In genomic region chr20:63963348-63963741, GRCh38 we compare ENCODE assay signal across 23 cellular contexts. TPM values are rescaled to one million over a fixed set of nuclear protein-coding genes. Genes with fewer than 3 reads are reported as not detected.
A peak's percentile ranks its signal among the peaks of the same experiment; 100 is the strongest.
DNase-seq lines count a peak whose midpoint lies in the region; ATAC-seq and TF ChIP-seq lines count a peak whose summit lies in the region.
"Had no signal": no experiment of that assay in that cellular context is flagged by ENCODE, and none has a peak within 500 bp of the region (broad histone marks: within the 10 kb centered on the region; RNA-seq: fewer than 3 reads in every experiment).

No MANE protein-coding gene starts in this region.

- no peak overlapping the region for H3K27ac Mint-ChIP-seq in stimulated activated naive CD8-positive, alpha-beta T cell treated with anti-CD3 and anti-CD28 coated beads, Interleukin-15, amount 100 ng/mL, for 72 hours
- H3K27ac Mint-ChIP-seq: HFFc6, IgD-negative memory B cell had no signal

- in situ Hi-C loops in GM13977 (cut with MboI; ENCODE audit: low pct_unique_long_range_greater_than_20kb, low sequenced_read_pairs, unreplicated experiment), result no loop called here

- no peaks in the 10 kb centered on the region for H3K9me3 ChIP-seq in mucosa of descending colon

- peaks cover 14% of the 10 kb centered on the region for H3K4me1 Mint-ChIP-seq in stimulated activated naive CD8-positive, alpha-beta T cell treated with anti-CD3 and anti-CD28 coated beads, Interleukin-15, amount 100 ng/mL, for 72 hours

- intact Hi-C loops in mucosa of descending colon (cut with DNase I, micrococcal nuclease), result no loop called here

- no peaks in the 10 kb centered on the region for H3K4me1 ChIP-seq in mucosa of descending colon (ENCODE audit: low read depth)

- peaks cover 0 to 6% of the 10 kb centered on the region in 2 donors for H3K9me3 Mint-ChIP-seq in stimulated activated naive CD8-positive, alpha-beta T cell treated with anti-CD3 and anti-CD28 coated beads, Interleukin-15, amount 100 ng/mL, for 72 hours
- H3K9me3 Mint-ChIP-seq: HFFc6 had no signal

- no peak for TF ChIP-seq CTCF in mucosa of descending colon (IDR thresholded peaks at IDR 0.05)
- no peak for TF ChIP-seq CTCF in GM13977 (IDR thresholded peaks at IDR 0.05; ENCODE audit: extremely low read depth, insufficient read depth, missing control alignments)

- no peaks in the 10 kb centered on the region for H3K36me3 ChIP-seq in mucosa of descending colon (ENCODE audit: low read depth)

- DNase-seq in stimulated activated naive CD8-positive, alpha-beta T cell treated with anti-CD3 and anti-CD28 coated beads, Interleukin-15, amount 100 ng/mL, for 72 hours, result no peak
- no peak for DNase-seq in stimulated activated naive CD8-positive, alpha-beta T cell treated with anti-CD3 and anti-CD28 coated beads, Interleukin-15, Interleukin-2, amounts not matched to agents 100 U/mL and 50 U/mL, for 24 hours
- DNase-seq in mucosa of descending colon, result peak in 2 of 3 donors; percentile 31 to 52
- no peak for DNase-seq in NCI-H524 (lab: John Stamatoyannopoulos, UW)
- DNase-seq in GM13977 (ENCODE audit: low spot score), result no peak
- DNase-seq in RPMI8226, result no peak
- DNase-seq: COR-L47, DMS79, H7, HFFc6, Karpas-422, MV-4-11, NCI-H1694, NCI-H2081 treated with DMSO at 0.1 percent for 48 hours, NCI-H2171 treated with DMSO at 0.1 percent for 48 hours, NCI-H526, Peyer's patch, SHP77 treated with DMSO at 0.1 percent for 48 hours had no signal

- H3K4me3 ChIP-seq in mucosa of descending colon, result no peak overlapping the region
- H3K4me3 ChIP-seq: GM12878, Peyer's patch, SK-N-MC had no signal

- ATAC-seq in stimulated activated naive CD8-positive, alpha-beta T cell treated with anti-CD3 and anti-CD28 coated beads, Interleukin-15, amount 100 ng/mL, for 72 hours, result peak; percentile 15
- ATAC-seq in stimulated activated naive CD8-positive, alpha-beta T cell treated with anti-CD3 and anti-CD28 coated beads, Interleukin-15, Interleukin-2, amounts not matched to agents 100 U/mL and 50 U/mL, for 24 hours, result no peak
- ATAC-seq in esophagus mucosa, result peak; percentile 4
- ATAC-seq in mucosa of descending colon, result no peak
- ATAC-seq: GM12878 had no signal

- no peak overlapping the region for H3K4me3 Mint-ChIP-seq in stimulated activated naive CD8-positive, alpha-beta T cell treated with anti-CD3 and anti-CD28 coated beads, Interleukin-15, amount 100 ng/mL, for 72 hours
- H3K4me3 Mint-ChIP-seq: CD4-positive, CD25-positive, alpha-beta regulatory T cell; HFFc6 had no signal

- H3K27me3 Mint-ChIP-seq in stimulated activated naive CD8-positive, alpha-beta T cell treated with anti-CD3 and anti-CD28 coated beads, Interleukin-15, amount 100 ng/mL, for 72 hours, result no peaks in the 10 kb centered on the region
- H3K27me3 Mint-ChIP-seq: CD4-positive, CD25-positive, alpha-beta regulatory T cell; IgD-negative memory B cell had no signal

RNA-seq across cellular contexts. Expression of gene ZNF512B, which starts 6.4 kb away (rescaled TPM):
- total RNA-seq in esophagus mucosa (13.9 TPM), mucosa of descending colon (10 to 100 TPM in 1 of 3 donors, 1 to 10 TPM in 2; 1.8 to 14.7 (median 3.9) TPM)

RNA-seq across cellular contexts. Expression of gene UCKL1, which starts 7.1 kb away (rescaled TPM):
- total RNA-seq in esophagus mucosa (25.1 TPM), mucosa of descending colon (10 to 100 TPM; 37.4 to 57.8 (median 43.6) TPM)

RNA-seq across cellular contexts. Expression of gene SAMD10, which starts 16.1 kb away (rescaled TPM):
- total RNA-seq in esophagus mucosa (5.7 TPM), mucosa of descending colon (1 to 10 TPM; 3.8 to 7.9 (median 5.6) TPM)

RNA-seq across cellular contexts. Expression of gene PRPF6, which starts 17.6 kb away (rescaled TPM):
- total RNA-seq in esophagus mucosa (39.7 TPM), mucosa of descending colon (10 to 100 TPM; 51.2 to 64.4 (median 59.1) TPM)

Comparison
In these comparisons a context has a peak if more than half of its experiments do, and no peak if none do; other contexts are left out.
1. ATAC-seq: peak in stimulated activated naive CD8-positive, alpha-beta T cell treated with anti-CD3 and anti-CD28 coated beads, Interleukin-15, amount 100 ng/mL, for 72 hours (single experiment) and esophagus mucosa (single experiment); none in stimulated activated naive CD8-positive, alpha-beta T cell treated with anti-CD3 and anti-CD28 coated beads, Interleukin-15, Interleukin-2, amounts not matched to agents 100 U/mL and 50 U/mL, for 24 hours (single experiment) and mucosa of descending colon (single experiment).
2. DNase-seq: peak in mucosa of descending colon (2 of 3); none in stimulated activated naive CD8-positive, alpha-beta T cell treated with anti-CD3 and anti-CD28 coated beads, Interleukin-15, amount 100 ng/mL, for 72 hours (0 of 2), stimulated activated naive CD8-positive, alpha-beta T cell treated with anti-CD3 and anti-CD28 coated beads, Interleukin-15, Interleukin-2, amounts not matched to agents 100 U/mL and 50 U/mL, for 24 hours (single experiment), NCI-H524 (0 of 2), GM13977 (single experiment) and RPMI8226 (single experiment).